ENCODE assay signal across 9 cellular contexts in genomic region chr11:58905141-58905715, GRCh38. TPM values are rescaled to one million over a fixed set of nuclear protein-coding genes. Genes with fewer than 3 reads are reported as not detected.
DNase-seq lines count a peak whose midpoint lies in the region; ATAC-seq and TF ChIP-seq lines count a peak whose summit lies in the region.
"Had no signal": no experiment of that assay in that cellular context is flagged by ENCODE, and none has a peak within 500 bp of the region (broad histone marks: within the 10 kb centered on the region; RNA-seq: fewer than 3 reads in every experiment).

No MANE protein-coding gene starts in this region.

- intact Hi-C loops in ovary (cut with DNase I), result no loop called here

- no peak for TF ChIP-seq POLR2A in ovary (IDR thresholded peaks at IDR 0.05)

- TF ChIP-seq EP300 in ovary (IDR thresholded peaks at IDR 0.05), result no peak

- DNase-seq in HT1080 (ENCODE audit: low read depth) (peak; percentile 67), brain microvascular endothelial cell (peak; percentile 56), iPS-NIHi7 (ENCODE audit: extremely low spot score) (peak; percentile 47), thoracic aorta (ENCODE audit: low spot score) (no peak), NCI-H1694 treated with DMSO at 0.1 percent for 48 hours (lab: John Stamatoyannopoulos, UW) (no peak), ovary (no peak)
- no peak for DNase-seq in activated CD4-positive, alpha-beta memory T cell treated with anti-CD3 and anti-CD28 coated beads, Interleukin-2, amount 10 ng/mL, durations not matched to agents 7 days and 5 days
- DNase-seq: activated naive CD8-positive, alpha-beta T cell treated with anti-CD3 and anti-CD28 coated beads, Interleukin-2, amount 10 ng/mL, durations not matched to agents 7 days and 5 days had no signal

- in situ Hi-C loops in brain microvascular endothelial cell (cut with HindIII; ENCODE audit: low pct_ligation_motif_present, low sequenced_read_pairs), result no loop called here

- no peaks in the 10 kb centered on the region for H3K36me3 Mint-ChIP-seq in activated CD4-positive, alpha-beta memory T cell treated with anti-CD3 and anti-CD28 coated beads, Interleukin-2, amount 10 ng/mL, durations not matched to agents 7 days and 5 days (ENCODE audit: low read depth)
- H3K36me3 Mint-ChIP-seq: activated naive CD8-positive, alpha-beta T cell treated with anti-CD3 and anti-CD28 coated beads, Interleukin-2, amount 10 ng/mL, durations not matched to agents 7 days and 5 days had no signal

- H3K9me3 Mint-ChIP-seq in activated CD4-positive, alpha-beta memory T cell treated with anti-CD3 and anti-CD28 coated beads, Interleukin-2, amount 10 ng/mL, durations not matched to agents 7 days and 5 days, result no peaks in the 10 kb centered on the region
- H3K9me3 Mint-ChIP-seq: activated naive CD8-positive, alpha-beta T cell treated with anti-CD3 and anti-CD28 coated beads, Interleukin-2, amount 10 ng/mL, durations not matched to agents 7 days and 5 days had no signal

- no peaks in the 10 kb centered on the region for H3K4me1 Mint-ChIP-seq in activated CD4-positive, alpha-beta memory T cell treated with anti-CD3 and anti-CD28 coated beads, Interleukin-2, amount 10 ng/mL, durations not matched to agents 7 days and 5 days

- H3K27me3 Mint-ChIP-seq in activated CD4-positive, alpha-beta memory T cell treated with anti-CD3 and anti-CD28 coated beads, Interleukin-2, amount 10 ng/mL, durations not matched to agents 7 days and 5 days, result peaks cover 49% of the 10 kb centered on the region

- H3K27me3 ChIP-seq in brain microvascular endothelial cell (replicated peaks) (no peaks in the 10 kb centered on the region), thoracic aorta (replicated peaks; ENCODE audit: insufficient read depth) (no peaks in the 10 kb centered on the region), ovary (no peaks in the 10 kb centered on the region)

- H3K9me3 ChIP-seq in thoracic aorta (no peaks in the 10 kb centered on the region), ovary (no peaks in the 10 kb centered on the region)

- CTCF ChIA-PET in activated CD4-positive, alpha-beta memory T cell treated with anti-CD3 and anti-CD28 coated beads, Interleukin-2, amount 10 ng/mL, durations not matched to agents 7 days and 5 days (lab: Charles Lee), result no interaction called here

- 3 to 4% (median 3%) methylated on average over 25 to 38 of the region's 38 CpGs for WGBS in ovary, 3 donors

- no peak overlapping the region for H3K4me3 Mint-ChIP-seq in activated CD4-positive, alpha-beta memory T cell treated with anti-CD3 and anti-CD28 coated beads, Interleukin-2, amount 10 ng/mL, durations not matched to agents 7 days and 5 days
- H3K4me3 Mint-ChIP-seq: activated naive CD8-positive, alpha-beta T cell treated with anti-CD3 and anti-CD28 coated beads, Interleukin-2, amount 10 ng/mL, durations not matched to agents 7 days and 5 days had no signal

- H3K4me3 ChIP-seq in brain microvascular endothelial cell (ENCODE audit: low read depth, low read length) (peak overlapping the region; percentile 77), thoracic aorta (peak overlapping the region; percentile 36), ovary (no peak overlapping the region)

- POLR2A ChIA-PET in activated CD4-positive, alpha-beta memory T cell treated with anti-CD3 and anti-CD28 coated beads, Interleukin-2, amount 10 ng/mL, durations not matched to agents 7 days and 5 days (lab: Charles Lee), result no interaction called here

- peaks cover 0 to 3% of the 10 kb centered on the region in 2 donors for H3K4me1 ChIP-seq in thoracic aorta (ENCODE audit: control insufficient read depth in 1 of 2, low read depth in 2 of 2)
- peaks cover 2% of the 10 kb centered on the region for H3K4me1 ChIP-seq in ovary (ENCODE audit: insufficient read depth)

- no peak overlapping the region for H3K27ac Mint-ChIP-seq in activated CD4-positive, alpha-beta memory T cell treated with anti-CD3 and anti-CD28 coated beads, Interleukin-2, amount 10 ng/mL, durations not matched to agents 7 days and 5 days
- H3K27ac Mint-ChIP-seq: activated naive CD8-positive, alpha-beta T cell treated with anti-CD3 and anti-CD28 coated beads, Interleukin-2, amount 10 ng/mL, durations not matched to agents 7 days and 5 days had no signal

- H3K36me3 ChIP-seq in brain microvascular endothelial cell (replicated peaks) (no peaks in the 10 kb centered on the region), thoracic aorta (no peaks in the 10 kb centered on the region), ovary (no peaks in the 10 kb centered on the region)

- no peak overlapping the region for H3K27ac ChIP-seq in brain microvascular endothelial cell
- no peak overlapping the region for H3K27ac ChIP-seq in thoracic aorta
- no peak overlapping the region for H3K27ac ChIP-seq in ovary
- H3K27ac ChIP-seq: HL-60 had no signal

- TF ChIP-seq CTCF in brain microvascular endothelial cell (IDR thresholded peaks at IDR 0.05; ENCODE audit: low read depth, low read length, missing control alignments), result peak; percentile 45
- TF ChIP-seq CTCF in thoracic aorta (IDR thresholded peaks at IDR 0.05), result no peak
- no peak for TF ChIP-seq CTCF in ovary (IDR thresholded peaks at IDR 0.05)

- ATAC-seq in thoracic aorta (ENCODE audit: insufficient number of reproducible peaks, low FRiP score, low read depth), result no peak

RNA-seq across cellular contexts. Expression of gene GLYATL1, which starts 34.1 kb away (rescaled TPM):
- total RNA-seq in HT1080 (2014; rRNA removed; shearing (Covaris generic)), result 1.0 and 2.6 TPM in 2 replicates
- polyA plus RNA-seq in HT1080 (2015; cell fraction: cytosol; rRNA removed), result 0.37 and 0.70 TPM in 2 replicates
- polyA plus RNA-seq in HT1080 (2015; cell fraction: nucleus; rRNA removed), result 0.17 and 0.56 TPM in 2 replicates
- total RNA-seq in thoracic aorta (not detected), ovary (1 to 10 TPM in 1 of 7 donors, under 1 TPM in 1, not detected in 5; 0.23 to 1.5 TPM)
- polyA plus RNA-seq in ovary, result under 1 TPM in 1 of 2 donors, not detected in 1; 0.02 TPM
- total RNA-seq in activated CD4-positive, alpha-beta memory T cell treated with anti-CD3 and anti-CD28 coated beads, Interleukin-2, amount 10 ng/mL, durations not matched to agents 7 days and 5 days, result not detected
- total RNA-seq: activated naive CD8-positive, alpha-beta T cell treated with anti-CD3 and anti-CD28 coated beads, Interleukin-2, amount 10 ng/mL, durations not matched to agents 7 days and 5 days had no signal

Comparison
In these comparisons a context has a peak if more than half of its experiments do, and no peak if none do; other contexts are left out.
1. DNase-seq: peak in HT1080 (single experiment), brain microvascular endothelial cell (single experiment) and iPS-NIHi7 (single experiment); none in thoracic aorta (single experiment), NCI-H1694 treated with DMSO at 0.1 percent for 48 hours (single experiment), ovary (0 of 5) and activated CD4-positive, alpha-beta memory T cell treated with anti-CD3 and anti-CD28 coated beads, Interleukin-2, amount 10 ng/mL, durations not matched to agents 7 days and 5 days (single experiment).